ENCODE assay signal across 1 cellular context in the genomic region with DNA sequence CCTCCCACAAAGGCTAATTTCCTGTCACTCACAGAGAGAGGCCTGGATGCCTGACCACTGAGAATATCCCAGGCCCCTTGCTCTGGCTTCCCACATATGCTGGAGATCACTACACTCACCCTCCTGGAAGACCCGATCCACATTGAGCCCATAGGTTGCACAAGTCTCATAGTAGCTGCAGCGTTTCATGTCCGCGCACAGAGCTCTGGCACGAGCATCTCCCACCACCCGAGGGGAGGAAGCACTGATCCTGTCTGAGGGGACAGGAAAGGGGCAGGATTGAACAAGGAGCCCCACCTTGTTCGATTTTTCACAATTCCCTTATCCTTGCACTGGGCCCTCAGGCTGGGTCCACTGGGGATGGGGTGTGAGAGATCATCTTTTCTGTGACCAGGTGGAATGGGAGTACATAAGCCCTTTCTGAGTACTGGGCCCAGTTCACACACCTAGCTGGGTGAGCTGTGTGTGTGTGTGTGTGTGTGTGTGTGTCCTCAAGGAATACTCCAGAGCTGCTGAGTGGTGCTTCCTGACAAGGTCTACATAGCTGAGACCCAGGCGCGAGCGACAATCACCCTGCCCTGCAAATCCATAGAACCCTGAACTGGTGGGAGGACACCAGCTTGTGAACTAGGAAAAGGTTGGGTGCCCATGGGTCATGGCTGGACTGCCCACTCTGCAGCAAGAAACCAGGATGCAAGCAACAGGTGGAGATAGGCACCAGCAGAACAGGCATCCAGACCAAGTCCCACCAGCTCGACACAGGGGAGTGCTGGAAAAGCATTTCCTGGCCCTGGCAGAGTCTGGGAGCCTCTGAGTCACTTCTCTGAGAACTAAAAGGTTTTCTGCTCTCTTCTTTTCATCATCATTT.
TF ChIP-seq lines count a peak whose summit lies in the region.

No MANE protein-coding gene starts in this region.

TF ChIP-seq in GM23338, 12 proteins besides CTCF, POLR2A, EP300 and RAD21:
- TF ChIP-seq POLR2AphosphoS5 (IDR thresholded peaks at IDR 0.05; ENCODE audit: low read depth) (no peak), EZH2phosphoT487 (IDR thresholded peaks at IDR 0.05; ENCODE audit: unreplicated experiment) (no peak)
TF ChIP-seq in GM23338: peak in this region for 0.
